In genomic region chr2:47023332-47023731, GRCh38 we compare ENCODE assay signal across 15 cellular contexts.
DNase-seq lines count a peak whose midpoint lies in the region; ATAC-seq and TF ChIP-seq lines count a peak whose summit lies in the region.
"Had no signal": no experiment of that assay in that cellular context is flagged by ENCODE, and none has a peak within 500 bp of the region (broad histone marks: within the 10 kb centered on the region; RNA-seq: fewer than 3 reads in every experiment).

No MANE protein-coding gene starts in this region.

- H3K27me3 ChIP-seq in BLaER1 treated with 17β-estradiol and CSF1 and Interleukin-3, amounts not matched to agents 10 nM and 100 nM, result no peaks in the 10 kb centered on the region
- H3K27me3 ChIP-seq in CD4-positive, alpha-beta T cell (ENCODE audit: control insufficient read depth, insufficient read depth, low read length), result no peaks in the 10 kb centered on the region
- H3K27me3 ChIP-seq in sigmoid colon, result no peaks in the 10 kb centered on the region

- H3K4me1 Mint-ChIP-seq in CD4-positive, alpha-beta T cell (ENCODE audit: low read depth), result peaks cover 12% of the 10 kb centered on the region
- peaks cover 23% of the 10 kb centered on the region for H3K4me1 Mint-ChIP-seq in activated naive CD8-positive, alpha-beta T cell treated with anti-CD3 and anti-CD28 coated beads for 36 hours
- H3K4me1 Mint-ChIP-seq: B cell had no signal

- peaks cover 13 to 56% (median 26%) of the 10 kb centered on the region in 10 experiments; a peak in 19 of 20 replicates for H3K4me1 ChIP-seq in BLaER1 treated with 17β-estradiol and CSF1 and Interleukin-3, amounts not matched to agents 10 nM and 100 nM
- H3K4me1 ChIP-seq in sigmoid colon, result peaks cover 0 to 93% (median 73%) of the 10 kb centered on the region in 4 donors

- peaks cover 86% of the 10 kb centered on the region for H3K36me3 Mint-ChIP-seq in CD4-positive, alpha-beta T cell (ENCODE audit: low read depth)
- peaks cover 24% of the 10 kb centered on the region for H3K36me3 Mint-ChIP-seq in activated naive CD8-positive, alpha-beta T cell treated with anti-CD3 and anti-CD28 coated beads for 36 hours

- H3K4me3 Mint-ChIP-seq in CD4-positive, alpha-beta T cell, result no peak overlapping the region
- no peak overlapping the region for H3K4me3 Mint-ChIP-seq in activated naive CD8-positive, alpha-beta T cell treated with anti-CD3 and anti-CD28 coated beads for 36 hours
- H3K4me3 Mint-ChIP-seq: B cell; CD4-positive, alpha-beta memory T cell had no signal

- POLR2A ChIA-PET in CD4-positive, alpha-beta T cell (lab: Charles Lee), result no interaction called here

- DNase-seq in CD4-positive, alpha-beta T cell, result peak in 1 of 10 experiments; percentile 17
- DNase-seq in activated naive CD8-positive, alpha-beta T cell treated with anti-CD3 and anti-CD28 coated beads for 36 hours, result peak; percentile 33
- DNase-seq in sigmoid colon (no peak), NOMO-1 treated with DMSO at 0.1 percent for 48 hours (lab: John Stamatoyannopoulos, UW; ENCODE audit: unreplicated experiment) (no peak), NCI-H2081 treated with DMSO at 0.1 percent for 48 hours (lab: John Stamatoyannopoulos, UW) (no peak)
- DNase-seq: CD4-positive, alpha-beta memory T cell; KBM-7; NCI-H1436; NCI-H2029 treated with DMSO at 0.1 percent for 48 hours; NCI-H748 treated with DMSO at 0.1 percent for 48 hours; PC-9 had no signal

- peaks cover 96 to 100% (median 98%) of the 10 kb centered on the region in 11 experiments for H3K36me3 ChIP-seq in BLaER1 treated with 17β-estradiol and CSF1 and Interleukin-3, amounts not matched to agents 10 nM and 100 nM
- H3K36me3 ChIP-seq in sigmoid colon, result peaks cover 0 to 32% (median 17%) of the 10 kb centered on the region in 4 donors

- CTCF ChIA-PET in CD4-positive, alpha-beta T cell (lab: Charles Lee), result no interaction called here

- peak overlapping the region in 1 of 11 experiments; percentile 32; a peak in 4 of 22 replicates for H3K27ac ChIP-seq in BLaER1 treated with 17β-estradiol and CSF1 and Interleukin-3, amounts not matched to agents 10 nM and 100 nM
- no peak overlapping the region for H3K27ac ChIP-seq in CD4-positive, alpha-beta T cell (ENCODE audit: low read depth, low read length)
- peak overlapping the region in 3 of 4 donors; percentile 37 to 91 (median 82) for H3K27ac ChIP-seq in sigmoid colon
- H3K27ac ChIP-seq: PC-9 had no signal

- TF ChIP-seq POLR2A in sigmoid colon (IDR thresholded peaks at IDR 0.05), result no peak

- no peaks in the 10 kb centered on the region for H3K9me3 Mint-ChIP-seq in CD4-positive, alpha-beta T cell
- no peaks in the 10 kb centered on the region for H3K9me3 Mint-ChIP-seq in activated naive CD8-positive, alpha-beta T cell treated with anti-CD3 and anti-CD28 coated beads for 36 hours
- H3K9me3 Mint-ChIP-seq: CD4-positive, alpha-beta memory T cell had no signal

- intact Hi-C loops in CD4-positive, alpha-beta T cell (cut with DNase I, micrococcal nuclease), result no loop called here
- intact Hi-C loops in sigmoid colon (cut with DNase I), result no loop called here

- H3K9me3 ChIP-seq in BLaER1 treated with 17β-estradiol and CSF1 and Interleukin-3, amounts not matched to agents 10 nM and 100 nM (replicated peaks in 1 of 11), result no peaks in the 10 kb centered on the region
- no peaks in the 10 kb centered on the region for H3K9me3 ChIP-seq in CD4-positive, alpha-beta T cell (ENCODE audit: control insufficient read depth, low read length)
- H3K9me3 ChIP-seq in sigmoid colon, result no peaks in the 10 kb centered on the region

- peak; percentile 82 for ATAC-seq in CD4-positive, alpha-beta T cell (ENCODE audit: poor library complexity)
- no peak for ATAC-seq in GM19351 (IDR thresholded peaks at IDR 0.05; ENCODE audit: unreplicated experiment)
- ATAC-seq: HCT116 had no signal

- TF ChIP-seq CTCF in CD4-positive, alpha-beta T cell (IDR thresholded peaks at IDR 0.05), result no peak
- TF ChIP-seq CTCF in sigmoid colon (IDR thresholded peaks at IDR 0.05), result no peak

- H4K20me1 ChIP-seq in BLaER1 treated with 17β-estradiol and CSF1 and Interleukin-3, amounts not matched to agents 10 nM and 100 nM, result peaks cover 0 to 97% (median 37%) of the 10 kb centered on the region in 11 experiments; a peak in 12 of 22 replicates

- no peaks in the 10 kb centered on the region for H3K27me3 Mint-ChIP-seq in CD4-positive, alpha-beta T cell
- no peaks in the 10 kb centered on the region for H3K27me3 Mint-ChIP-seq in activated naive CD8-positive, alpha-beta T cell treated with anti-CD3 and anti-CD28 coated beads for 36 hours
- H3K27me3 Mint-ChIP-seq: B cell; CD4-positive, alpha-beta memory T cell had no signal

- H3K27ac Mint-ChIP-seq in CD4-positive, alpha-beta T cell, result peak overlapping the region; percentile 9
- H3K27ac Mint-ChIP-seq in activated naive CD8-positive, alpha-beta T cell treated with anti-CD3 and anti-CD28 coated beads for 36 hours, result peak overlapping the region; percentile 68
- H3K27ac Mint-ChIP-seq: CD4-positive, alpha-beta memory T cell had no signal

- TF ChIP-seq EP300 in sigmoid colon (IDR thresholded peaks at IDR 0.05), result no peak

- peak overlapping the region in 6 of 11 experiments; percentile 7 to 49 (median 19); a peak in 8 of 22 replicates for H3K4me2 ChIP-seq in BLaER1 treated with 17β-estradiol and CSF1 and Interleukin-3, amounts not matched to agents 10 nM and 100 nM
- H3K4me2 ChIP-seq: PC-9 had no signal

- no peak overlapping the region for H3K4me3 ChIP-seq in BLaER1 treated with 17β-estradiol and CSF1 and Interleukin-3, amounts not matched to agents 10 nM and 100 nM
- no peak overlapping the region for H3K4me3 ChIP-seq in sigmoid colon
- H3K4me3 ChIP-seq: PC-9 had no signal

- 78 to 92% methylated on average over 7 of the region's 7 CpGs for whole genome bisulfite sequencing in sigmoid colon, 2 donors

- H3K9ac ChIP-seq in BLaER1 treated with 17β-estradiol and CSF1 and Interleukin-3, amounts not matched to agents 10 nM and 100 nM, result peak overlapping the region in 3 of 11 experiments; percentile 11 to 36 (median 19); a peak in 1 of 22 replicates
